Comparison of ENCODE assay signal across 1 cellular context in the genomic region with DNA sequence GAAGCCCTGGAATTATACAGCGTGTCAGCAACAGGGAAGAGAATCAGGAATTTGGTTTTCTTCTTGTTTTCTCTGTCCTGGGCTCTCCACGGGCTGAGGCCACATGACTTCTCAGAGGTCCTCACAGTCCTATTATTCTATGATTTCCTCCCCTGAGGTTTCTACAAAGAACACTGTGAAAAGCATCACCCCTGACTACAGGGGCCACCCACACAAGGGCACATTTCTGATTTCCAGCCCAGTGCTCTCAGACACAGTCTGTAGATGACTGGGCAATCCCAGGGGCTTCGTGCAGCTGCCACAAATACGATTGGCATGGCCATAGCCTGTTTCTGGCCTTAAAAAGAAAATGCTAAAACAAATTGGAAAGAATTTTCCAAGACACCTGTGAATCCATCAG.
TF ChIP-seq lines count a peak whose summit lies in the region.

No MANE protein-coding gene starts in this region.

TF ChIP-seq in GM12878, 131 proteins besides CTCF, POLR2A, EP300 and RAD21 (continued from another document):
- TF ChIP-seq, protein P1, sequence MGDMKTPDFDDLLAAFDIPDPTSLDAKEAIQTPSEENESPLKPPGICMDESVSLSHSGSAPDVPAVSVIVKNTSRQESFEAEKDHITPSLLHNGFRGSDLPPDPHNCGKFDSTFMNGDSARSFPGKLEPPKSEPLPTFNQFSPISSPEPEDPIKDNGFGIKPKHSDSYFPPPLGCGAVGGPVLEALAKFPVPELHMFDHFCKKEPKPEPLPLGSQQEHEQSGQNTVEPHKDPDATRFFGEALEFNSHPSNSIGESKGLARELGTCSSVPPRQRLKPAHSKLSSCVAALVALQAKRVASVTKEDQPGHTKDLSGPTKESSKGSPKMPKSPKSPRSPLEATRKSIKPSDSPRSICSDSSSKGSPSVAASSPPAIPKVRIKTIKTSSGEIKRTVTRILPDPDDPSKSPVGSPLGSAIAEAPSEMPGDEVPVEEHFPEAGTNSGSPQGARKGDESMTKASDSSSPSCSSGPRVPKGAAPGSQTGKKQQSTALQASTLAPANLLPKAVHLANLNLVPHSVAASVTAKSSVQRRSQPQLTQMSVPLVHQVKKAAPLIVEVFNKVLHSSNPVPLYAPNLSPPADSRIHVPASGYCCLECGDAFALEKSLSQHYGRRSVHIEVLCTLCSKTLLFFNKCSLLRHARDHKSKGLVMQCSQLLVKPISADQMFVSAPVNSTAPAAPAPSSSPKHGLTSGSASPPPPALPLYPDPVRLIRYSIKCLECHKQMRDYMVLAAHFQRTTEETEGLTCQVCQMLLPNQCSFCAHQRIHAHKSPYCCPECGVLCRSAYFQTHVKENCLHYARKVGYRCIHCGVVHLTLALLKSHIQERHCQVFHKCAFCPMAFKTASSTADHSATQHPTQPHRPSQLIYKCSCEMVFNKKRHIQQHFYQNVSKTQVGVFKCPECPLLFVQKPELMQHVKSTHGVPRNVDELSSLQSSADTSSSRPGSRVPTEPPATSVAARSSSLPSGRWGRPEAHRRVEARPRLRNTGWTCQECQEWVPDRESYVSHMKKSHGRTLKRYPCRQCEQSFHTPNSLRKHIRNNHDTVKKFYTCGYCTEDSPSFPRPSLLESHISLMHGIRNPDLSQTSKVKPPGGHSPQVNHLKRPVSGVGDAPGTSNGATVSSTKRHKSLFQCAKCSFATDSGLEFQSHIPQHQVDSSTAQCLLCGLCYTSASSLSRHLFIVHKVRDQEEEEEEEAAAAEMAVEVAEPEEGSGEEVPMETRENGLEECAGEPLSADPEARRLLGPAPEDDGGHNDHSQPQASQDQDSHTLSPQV (IDR thresholded peaks at IDR 0.05) = no peak
- TF ChIP-seq STAT3 (IDR thresholded peaks at IDR 0.05; ENCODE audit: low read depth, low read length) (no peak), ZBED1 (IDR thresholded peaks at IDR 0.05; ENCODE audit: borderline replicate concordance) (no peak), ATF7 (IDR thresholded peaks at IDR 0.05; ENCODE audit: low read depth) (no peak), SMAD5 (IDR thresholded peaks at IDR 0.05; ENCODE audit: low read depth) (no peak), RB1 (IDR thresholded peaks at IDR 0.05; ENCODE audit: borderline replicate concordance) (no peak), ASH2L (IDR thresholded peaks at IDR 0.05; ENCODE audit: borderline replicate concordance, low read depth) (no peak), CREB1 (IDR thresholded peaks at IDR 0.05; ENCODE audit: low read depth) (no peak), ZNF622 (IDR thresholded peaks at IDR 0.05) (no peak), ZNF274 (IDR thresholded peaks at IDR 0.05; ENCODE audit: insufficient read depth, insufficient read length) (no peak), KDM1A (IDR thresholded peaks at IDR 0.05; ENCODE audit: borderline replicate concordance) (no peak)
- TF ChIP-seq, protein P2, sequence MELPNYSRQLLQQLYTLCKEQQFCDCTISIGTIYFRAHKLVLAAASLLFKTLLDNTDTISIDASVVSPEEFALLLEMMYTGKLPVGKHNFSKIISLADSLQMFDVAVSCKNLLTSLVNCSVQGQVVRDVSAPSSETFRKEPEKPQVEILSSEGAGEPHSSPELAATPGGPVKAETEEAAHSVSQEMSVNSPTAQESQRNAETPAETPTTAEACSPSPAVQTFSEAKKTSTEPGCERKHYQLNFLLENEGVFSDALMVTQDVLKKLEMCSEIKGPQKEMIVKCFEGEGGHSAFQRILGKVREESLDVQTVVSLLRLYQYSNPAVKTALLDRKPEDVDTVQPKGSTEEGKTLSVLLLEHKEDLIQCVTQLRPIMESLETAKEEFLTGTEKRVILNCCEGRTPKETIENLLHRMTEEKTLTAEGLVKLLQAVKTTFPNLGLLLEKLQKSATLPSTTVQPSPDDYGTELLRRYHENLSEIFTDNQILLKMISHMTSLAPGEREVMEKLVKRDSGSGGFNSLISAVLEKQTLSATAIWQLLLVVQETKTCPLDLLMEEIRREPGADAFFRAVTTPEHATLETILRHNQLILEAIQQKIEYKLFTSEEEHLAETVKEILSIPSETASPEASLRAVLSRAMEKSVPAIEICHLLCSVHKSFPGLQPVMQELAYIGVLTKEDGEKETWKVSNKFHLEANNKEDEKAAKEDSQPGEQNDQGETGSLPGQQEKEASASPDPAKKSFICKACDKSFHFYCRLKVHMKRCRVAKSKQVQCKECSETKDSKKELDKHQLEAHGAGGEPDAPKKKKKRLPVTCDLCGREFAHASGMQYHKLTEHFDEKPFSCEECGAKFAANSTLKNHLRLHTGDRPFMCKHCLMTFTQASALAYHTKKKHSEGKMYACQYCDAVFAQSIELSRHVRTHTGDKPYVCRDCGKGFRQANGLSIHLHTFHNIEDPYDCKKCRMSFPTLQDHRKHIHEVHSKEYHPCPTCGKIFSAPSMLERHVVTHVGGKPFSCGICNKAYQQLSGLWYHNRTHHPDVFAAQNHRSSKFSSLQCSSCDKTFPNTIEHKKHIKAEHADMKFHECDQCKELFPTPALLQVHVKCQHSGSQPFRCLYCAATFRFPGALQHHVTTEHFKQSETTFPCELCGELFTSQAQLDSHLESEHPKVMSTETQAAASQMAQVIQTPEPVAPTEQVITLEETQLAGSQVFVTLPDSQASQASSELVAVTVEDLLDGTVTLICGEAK (IDR thresholded peaks at IDR 0.05; ENCODE audit: borderline replicate concordance) = no peak
